10 cellular contexts compared by ENCODE assay signal in genomic region chr7:151726875-151727578, GRCh38.
A peak's percentile ranks its signal among the peaks of the same experiment; 100 is the strongest.
DNase-seq lines count a peak whose midpoint lies in the region; ATAC-seq and TF ChIP-seq lines count a peak whose summit lies in the region.
"Had no signal": no experiment of that assay in that cellular context is flagged by ENCODE, and none has a peak within 500 bp of the region (broad histone marks: within the 10 kb centered on the region; RNA-seq: fewer than 3 reads in every experiment).

No MANE protein-coding gene starts in this region.

- no peaks in the 10 kb centered on the region for H3F3A ChIP-seq in SK-N-SH (replicated peaks; ENCODE audit: insufficient read depth)

- H3K27ac Mint-ChIP-seq in stimulated activated effector memory CD8-positive, alpha-beta T cell treated with anti-CD3 and anti-CD28 coated beads, Interleukin-12 subunit alpha, Interleukin-12 subunit beta, amount 100 ng/mL, for 72 hours = peak overlapping the region; percentile 95
- H3K27ac Mint-ChIP-seq in naive thymus-derived CD8-positive, alpha-beta T cell = no peak overlapping the region
- H3K27ac Mint-ChIP-seq: activated B cell treated with CpG ODN at 0.5 μM for 24 hours had no signal

- H3K9me2 ChIP-seq in HCT116 (ENCODE audit: insufficient read depth) = no peaks in the 10 kb centered on the region
- H3K9me2 ChIP-seq in SK-N-SH = no peaks in the 10 kb centered on the region

- H2AFZ ChIP-seq in HCT116 (ENCODE audit: low read depth, low read length, poor library complexity, severe bottlenecking) (no peak overlapping the region), SK-N-SH (ENCODE audit: low read depth) (peak overlapping the region; percentile 66; the same call in 1 of the 2 replicates)

- no peaks in the 10 kb centered on the region for H3K27me3 Mint-ChIP-seq in naive thymus-derived CD8-positive, alpha-beta T cell
- H3K27me3 Mint-ChIP-seq: activated B cell treated with CpG ODN at 0.5 μM for 24 hours had no signal

- H3K9me3 ChIP-seq in HCT116 (ENCODE audit: control insufficient read depth in 1 of 2, insufficient read depth in 1 of 2, low read depth in 1 of 2, low read length in 2 of 2) = no peaks in the 10 kb centered on the region
- no peaks in the 10 kb centered on the region for H3K9me3 ChIP-seq in SK-N-SH
- no peaks in the 10 kb centered on the region for H3K9me3 ChIP-seq in right cardiac atrium (ENCODE audit: control insufficient read depth, low read length)
- H3K9me3 ChIP-seq: Caco-2 had no signal

- H3K4me1 Mint-ChIP-seq in stimulated activated effector memory CD8-positive, alpha-beta T cell treated with anti-CD3 and anti-CD28 coated beads, Interleukin-12 subunit alpha, Interleukin-12 subunit beta, amount 100 ng/mL, for 72 hours = peaks cover 18% of the 10 kb centered on the region
- H3K4me1 Mint-ChIP-seq in naive thymus-derived CD8-positive, alpha-beta T cell = peaks cover 10 to 37% (median 20%) of the 10 kb centered on the region in 4 donors

- no peaks in the 10 kb centered on the region for H3K9me3 Mint-ChIP-seq in stimulated activated effector memory CD8-positive, alpha-beta T cell treated with anti-CD3 and anti-CD28 coated beads, Interleukin-12 subunit alpha, Interleukin-12 subunit beta, amount 100 ng/mL, for 72 hours
- peaks cover 0 to 1% (median 0%) of the 10 kb centered on the region in 9 donors for H3K9me3 Mint-ChIP-seq in naive thymus-derived CD8-positive, alpha-beta T cell
- H3K9me3 Mint-ChIP-seq: activated B cell treated with CpG ODN at 0.5 μM for 24 hours had no signal

- CTCF ChIA-PET in HCT116 (lab: Charles Lee) (interaction anchor here (1.0 kb wide), 1 partner anchor 18 kb away, joined by 4 read pairs; no protein-coding TSS in a partner anchor), SK-N-SH (lab: Yijun Ruan, JAX) (interaction anchor here (0.7 to 2.8 kb wide), 4 partner anchors 18 to 33 kb away, joined by 3 to 14 read pairs (median 6); no protein-coding TSS in a partner anchor)

- BruUV-seq in HCT116 (replicated peaks; lab: Mats Ljungman, UMichigan) = no TSS peak

- H3K4me3 ChIP-seq in HCT116 (replicated peaks in 1 of 2; ENCODE audit: low read depth in 1 of 2, low read length in 2 of 2) (peak overlapping the region in 1 of 2 experiments; percentile 34; a peak in 3 of 4 replicates), SK-N-SH (ENCODE audit: low read depth in 2 of 2, low read length in 1 of 2) (no peak overlapping the region), right cardiac atrium (ENCODE audit: low read length) (no peak overlapping the region), lower leg skin (ENCODE audit: low read depth, poor library complexity, severe bottlenecking) (no peak overlapping the region)

- no peak for TF ChIP-seq EP300 in SK-N-SH (IDR thresholded peaks at IDR 0.05; ENCODE audit: borderline replicate concordance in 1 of 2, low read depth in 1 of 2, low read length in 1 of 2)

- H3K4me1 ChIP-seq in HCT116 (ENCODE audit: control insufficient read depth in 1 of 2, insufficient read depth in 2 of 2, low read length in 2 of 2) (peaks cover 30 to 35% of the 10 kb centered on the region in 2 experiments), SK-N-SH (ENCODE audit: control insufficient read depth in 1 of 2, insufficient read depth in 2 of 2, low read depth in 1 of 2, low read length in 1 of 2) (peaks cover 22 to 27% of the 10 kb centered on the region in 2 experiments; a peak in 3 of 4 replicates), right cardiac atrium (ENCODE audit: control insufficient read depth, insufficient read depth, low read length) (peaks cover 9% of the 10 kb centered on the region)

- no peak for TF ChIP-seq RAD21 in HCT116 (IDR thresholded peaks at IDR 0.05; ENCODE audit: low read depth)
- no peak for TF ChIP-seq RAD21 in SK-N-SH (IDR thresholded peaks at IDR 0.05; ENCODE audit: low read length)

- TF ChIP-seq POLR2A in HCT116 (IDR thresholded peaks at IDR 0.05; ENCODE audit: borderline replicate concordance, extremely low read depth, insufficient read depth, insufficient read length) = no peak
- TF ChIP-seq POLR2A in lower leg skin (IDR thresholded peaks at IDR 0.05) = no peak

- TF ChIP-seq CTCF in HCT116 (IDR thresholded peaks at IDR 0.05 in 2 of 3, conservative IDR thresholded peaks at IDR 0.05 in 1 of 3; ENCODE audit: borderline replicate concordance in 1 of 3, insufficient read depth in 1 of 3, low read depth in 2 of 3, low read length in 2 of 3) = no peak
- TF ChIP-seq CTCF in SK-N-SH (IDR thresholded peaks at IDR 0.05) = no peak
- TF ChIP-seq CTCF in lower leg skin (IDR thresholded peaks at IDR 0.05) = no peak

- H3K36me3 ChIP-seq in HCT116 (ENCODE audit: control insufficient read depth in 1 of 2, insufficient read depth in 2 of 2, low read length in 2 of 2) = no peaks in the 10 kb centered on the region
- no peaks in the 10 kb centered on the region for H3K36me3 ChIP-seq in SK-N-SH (replicated peaks in 1 of 2; ENCODE audit: control insufficient read depth in 1 of 2, insufficient read depth in 2 of 2, low read length in 1 of 2)

- POLR2A ChIA-PET in HCT116 (lab: Charles Lee) = interaction anchor here (0.8 kb wide), 1 partner anchor 94 kb away, joined by 4 read pairs; no protein-coding TSS in a partner anchor
- POLR2A ChIA-PET in SK-N-SH (lab: Yijun Ruan, JAX) = no interaction called here
- POLR2A ChIA-PET in naive thymus-derived CD8-positive, alpha-beta T cell (lab: Charles Lee) = no interaction called here

- H3K27me3 ChIP-seq in HCT116 (ENCODE audit: insufficient read depth, low read length) (no peaks in the 10 kb centered on the region), SK-N-SH (ENCODE audit: insufficient read depth) (no peaks in the 10 kb centered on the region), right cardiac atrium (ENCODE audit: control insufficient read depth, insufficient read depth) (no peaks in the 10 kb centered on the region)

- intact Hi-C loops in HCT116 (cut with micrococcal nuclease) (no loop called here), right cardiac atrium (cut with DNase I) (no loop called here), lower leg skin (cut with DNase I; ENCODE audit: low total_unique reads) (no loop called here)

- ATAC-seq in HCT116 (no peak; the same call in 1 of the 2 replicates), right cardiac atrium (no peak), HG03565 (IDR thresholded peaks at IDR 0.05; ENCODE audit: unreplicated experiment) (no peak)
- no peak for ATAC-seq in stimulated activated effector memory CD8-positive, alpha-beta T cell treated with anti-CD3 and anti-CD28 coated beads, Interleukin-12 subunit alpha, Interleukin-12 subunit beta, amount 100 ng/mL, for 72 hours
- ATAC-seq in naive thymus-derived CD8-positive, alpha-beta T cell = no peak

- H3K36me3 Mint-ChIP-seq in stimulated activated effector memory CD8-positive, alpha-beta T cell treated with anti-CD3 and anti-CD28 coated beads, Interleukin-12 subunit alpha, Interleukin-12 subunit beta, amount 100 ng/mL, for 72 hours = no peaks in the 10 kb centered on the region
- peaks cover 0 to 11% (median 3%) of the 10 kb centered on the region in 3 donors for H3K36me3 Mint-ChIP-seq in naive thymus-derived CD8-positive, alpha-beta T cell

- DNase-seq in HCT116 (ENCODE audit: low read depth, low spot score) = no peak
- peak; percentile 44 for DNase-seq in SK-N-SH
- no peak for DNase-seq in right cardiac atrium
- peak in 1 of 2 donors; percentile 54 for DNase-seq in stimulated activated effector memory CD8-positive, alpha-beta T cell treated with anti-CD3 and anti-CD28 coated beads, Interleukin-12 subunit alpha, Interleukin-12 subunit beta, amount 100 ng/mL, for 72 hours (ENCODE audit: low spot score in 2 of 2)
- DNase-seq in naive thymus-derived CD8-positive, alpha-beta T cell = no peak
- DNase-seq in lower leg skin (ENCODE audit: low spot score in 2 of 2) = no peak
- DNase-seq: NCI-H748 treated with DMSO at 0.1 percent for 48 hours had no signal

- peak overlapping the region; percentile 20 for H3K4me3 Mint-ChIP-seq in stimulated activated effector memory CD8-positive, alpha-beta T cell treated with anti-CD3 and anti-CD28 coated beads, Interleukin-12 subunit alpha, Interleukin-12 subunit beta, amount 100 ng/mL, for 72 hours
- no peak overlapping the region for H3K4me3 Mint-ChIP-seq in naive thymus-derived CD8-positive, alpha-beta T cell

- RAD21 ChIA-PET in HCT116 (lab: Charles Lee; ENCODE audit: low non-redundant PET in 1 of 2, low total read pairs in 2 of 2, uncharacterized antibody in 2 of 2, unreplicated experiment in 2 of 2) = no interaction called here

- H4K20me1 ChIP-seq in HCT116 (ENCODE audit: insufficient read depth) = no peaks in the 10 kb centered on the region
- no peaks in the 10 kb centered on the region for H4K20me1 ChIP-seq in SK-N-SH (ENCODE audit: insufficient read depth)

- H3K27ac ChIP-seq in HCT116 (ENCODE audit: low read depth, low read length) = peak overlapping the region; percentile 38; the same call in 1 of the 2 replicates
- H3K27ac ChIP-seq in SK-N-SH (ENCODE audit: low read depth in 2 of 2, low read length in 1 of 2) = peak overlapping the region in 1 of 2 experiments; percentile 65; a peak in 2 of 4 replicates
- peak overlapping the region; percentile 87 for H3K27ac ChIP-seq in right cardiac atrium (ENCODE audit: low read length)

- 87% methylated on average over 16 of the region's 18 CpGs for WGBS in SK-N-SH (ENCODE audit: low lambda C conversion rate)
- WGBS in right cardiac atrium = 69% methylated on average over 18 of the region's 18 CpGs
- WGBS in lower leg skin, 2 donors = 61 to 65% methylated on average over 16 to 18 of the region's 18 CpGs

- H3K9ac ChIP-seq in HCT116 (ENCODE audit: low read length) = peak overlapping the region; percentile 51
- peak overlapping the region; percentile 47 for H3K9ac ChIP-seq in SK-N-SH

- H3K79me2 ChIP-seq in HCT116 (ENCODE audit: insufficient read depth, low read length) (no peaks in the 10 kb centered on the region), SK-N-SH (ENCODE audit: insufficient read depth) (no peaks in the 10 kb centered on the region)

- H3K4me2 ChIP-seq in HCT116 (ENCODE audit: low read length) = peak overlapping the region; percentile 76
- peak overlapping the region; percentile 71 for H3K4me2 ChIP-seq in SK-N-SH

TF ChIP-seq in HCT116, 20 proteins besides CTCF, POLR2A, EP300 and RAD21 (continues in another document):
- TF ChIP-seq POLR2AphosphoS5 (IDR thresholded peaks at IDR 0.05; ENCODE audit: low read depth, low read length) = no peak
- no peak for TF ChIP-seq ZFX (IDR thresholded peaks at IDR 0.05)
- TF ChIP-seq CEBPB (IDR thresholded peaks at IDR 0.05; ENCODE audit: low read depth) = no peak
- no peak for TF ChIP-seq ZNF274 (IDR thresholded peaks at IDR 0.05; ENCODE audit: low read depth, low read length)

TF ChIP-seq in SK-N-SH, 30 proteins besides CTCF, POLR2A, EP300 and RAD21 (continues in another document):
- no peak for TF ChIP-seq IRF3 (IDR thresholded peaks at IDR 0.05; ENCODE audit: low read depth, low read length)
- no peak for TF ChIP-seq RFX5 (IDR thresholded peaks at IDR 0.05; ENCODE audit: low read length)
- TF ChIP-seq ELF1 (IDR thresholded peaks at IDR 0.05) = no peak
